ENCODE assay signal across 17 cellular contexts in the genomic region with DNA sequence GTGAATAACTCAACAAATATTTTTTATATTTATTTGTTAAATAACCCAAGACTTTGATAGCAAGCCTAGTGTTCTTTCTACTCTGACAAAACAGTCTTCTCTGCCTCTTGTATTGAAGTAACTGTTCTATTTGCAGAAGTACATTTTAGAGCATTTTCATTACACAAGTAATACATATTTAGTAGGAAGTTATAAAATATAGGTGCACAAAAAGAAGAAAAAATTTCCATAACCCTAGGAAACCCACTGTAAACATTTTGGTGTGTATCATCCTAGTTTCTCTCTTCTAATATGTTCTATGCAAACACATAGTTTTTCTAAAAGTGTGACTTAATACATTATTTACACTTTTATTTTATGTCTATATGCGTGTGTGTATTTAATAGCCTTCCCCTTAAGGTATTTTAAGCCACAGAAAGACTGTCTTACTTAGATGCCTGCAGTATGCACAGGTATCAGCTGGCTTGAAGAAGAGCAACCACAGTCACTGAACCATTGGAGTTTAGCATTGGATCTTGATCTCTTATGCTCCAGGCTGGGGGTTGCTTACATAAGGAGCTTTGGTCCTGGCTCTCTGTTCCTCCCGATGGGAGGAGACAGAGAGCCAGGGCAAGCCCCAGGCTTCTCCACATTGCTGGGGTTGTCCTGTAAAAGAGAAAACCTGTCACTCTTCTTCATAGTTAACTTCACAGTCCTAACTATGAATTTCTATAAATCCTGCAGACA. TPM values are rescaled to one million over a fixed set of nuclear protein-coding genes. Genes with fewer than 3 reads are reported as not detected.
DNase-seq lines count a peak whose midpoint lies in the region; ATAC-seq and TF ChIP-seq lines count a peak whose summit lies in the region.
"Had no signal": no experiment of that assay in that cellular context is flagged by ENCODE, and none has a peak within 500 bp of the region (broad histone marks: within the 10 kb centered on the region; RNA-seq: fewer than 3 reads in every experiment).

No MANE protein-coding gene starts in this region.

- H3K27me3 ChIP-seq in GM23338 (ENCODE audit: insufficient read depth) = no peaks in the 10 kb centered on the region
- no peaks in the 10 kb centered on the region for H3K27me3 ChIP-seq in adipocyte (replicated peaks; ENCODE audit: control insufficient read depth, insufficient read depth, low read length)
- no peaks in the 10 kb centered on the region for H3K27me3 ChIP-seq in hepatocyte
- no peaks in the 10 kb centered on the region for H3K27me3 ChIP-seq in psoas muscle (ENCODE audit: insufficient read depth in 3 of 3, low read length in 2 of 3)
- H3K27me3 ChIP-seq: BLaER1 had no signal

- H3K4me1 ChIP-seq in GM23338 (ENCODE audit: insufficient read depth) (peaks cover 19% of the 10 kb centered on the region), adipocyte (ENCODE audit: control insufficient read depth, insufficient read depth, low read length) (peaks cover 31% of the 10 kb centered on the region), hepatocyte (ENCODE audit: insufficient read depth) (peaks cover 7% of the 10 kb centered on the region), psoas muscle (peaks cover 35% of the 10 kb centered on the region)

- H3K79me2 ChIP-seq in GM23338 (replicated peaks; ENCODE audit: insufficient read depth) = no peaks in the 10 kb centered on the region
- H3K79me2 ChIP-seq in hepatocyte = peaks cover 65% of the 10 kb centered on the region

- no peaks in the 10 kb centered on the region for H3K9me3 ChIP-seq in adipocyte (ENCODE audit: control insufficient read depth, low read length)
- H3K9me3 ChIP-seq in hepatocyte (ENCODE audit: low read depth) = no peaks in the 10 kb centered on the region
- H3K9me3 ChIP-seq in psoas muscle = no peaks in the 10 kb centered on the region
- H3K9me3 ChIP-seq: BLaER1 had no signal

- no peak overlapping the region for H3K4me3 Mint-ChIP-seq in GM23338
- H3K4me3 Mint-ChIP-seq: HFFc6; stimulated activated naive B cell treated with anti-CD40 and anti-IgM and Interleukin-4, amounts not matched to agents 10 μg/mL and 1 μg/mL and 100 μg/mL, for 72 hours had no signal

- 54% methylated on average over 2 of the region's 2 CpGs for WGBS in hepatocyte (ENCODE audit: low lambda C conversion rate, missing lambda C conversion rate)
- 45 to 55% (median 48%) methylated on average over 2 of the region's 2 CpGs for WGBS in psoas muscle, 3 donors

- H3K9me2 ChIP-seq in GM23338 (ENCODE audit: insufficient read depth) (no peaks in the 10 kb centered on the region), hepatocyte (replicated peaks; ENCODE audit: insufficient read depth) (no peaks in the 10 kb centered on the region)

- ATAC-seq in GM23338 (no peak), psoas muscle (no peak), HG03460 (IDR thresholded peaks at IDR 0.05; ENCODE audit: unreplicated experiment) (no peak), GM21515 (IDR thresholded peaks at IDR 0.05; ENCODE audit: unreplicated experiment) (no peak)
- ATAC-seq: activated CD4-positive, CD25-positive, alpha-beta regulatory T cell treated with anti-CD3 and anti-CD28 coated beads, Interleukin-2, amount 50 U/mL, for 24 hours; stimulated activated naive B cell treated with anti-CD40 and anti-IgM and Interleukin-4, amounts not matched to agents 10 μg/mL and 1 μg/mL and 100 μg/mL, for 72 hours had no signal

- TF ChIP-seq CTCF in GM23338 (conservative IDR thresholded peaks at IDR 0.05; ENCODE audit: low read depth in 2 of 2) (no peak), hepatocyte (IDR thresholded peaks at IDR 0.05; ENCODE audit: poor library complexity) (no peak), psoas muscle (IDR thresholded peaks at IDR 0.05) (no peak), foreskin fibroblast (IDR thresholded peaks at IDR 0.05; ENCODE audit: low read depth, low read length) (no peak)

- H3K36me3 ChIP-seq in GM23338 (ENCODE audit: insufficient read depth) (peaks cover 5% of the 10 kb centered on the region), adipocyte (ENCODE audit: control insufficient read depth, insufficient read depth, low read length, severe bottlenecking) (peaks cover 52% of the 10 kb centered on the region), hepatocyte (replicated peaks; ENCODE audit: insufficient read depth, low read depth) (peaks cover 4% of the 10 kb centered on the region), psoas muscle (ENCODE audit: insufficient read depth in 1 of 2, low read depth in 1 of 2) (peaks cover 2 to 55% of the 10 kb centered on the region in 2 donors)
- H3K36me3 ChIP-seq: BLaER1 had no signal

- H3K36me3 Mint-ChIP-seq in GM23338 (ENCODE audit: low read depth) = peaks cover 2% of the 10 kb centered on the region; the same call in 1 of the 3 replicates
- H3K36me3 Mint-ChIP-seq: stimulated activated naive B cell treated with anti-CD40 and anti-IgM and Interleukin-4, amounts not matched to agents 10 μg/mL and 1 μg/mL and 100 μg/mL, for 72 hours had no signal

- H3K9me3 Mint-ChIP-seq in GM23338 = no peaks in the 10 kb centered on the region
- H3K9me3 Mint-ChIP-seq: HFFc6; stimulated activated naive B cell treated with anti-CD40 and anti-IgM and Interleukin-4, amounts not matched to agents 10 μg/mL and 1 μg/mL and 100 μg/mL, for 72 hours had no signal

- no peak overlapping the region for H3K4me2 ChIP-seq in GM23338
- peak overlapping the region; percentile 62 for H3K4me2 ChIP-seq in hepatocyte
- H3K4me2 ChIP-seq: BLaER1 had no signal

- no peaks in the 10 kb centered on the region for H3F3A ChIP-seq in GM23338 (replicated peaks; ENCODE audit: low read depth)

- peak; percentile 15 for DNase-seq in GM23338 (ENCODE audit: low spot score)
- no peak for DNase-seq in adipocyte (ENCODE audit: low read depth)
- DNase-seq in hepatocyte (ENCODE audit: low spot score) = peak; percentile 46
- no peak for DNase-seq in psoas muscle
- DNase-seq in foreskin fibroblast = no peak
- DNase-seq in mucosa of gallbladder (ENCODE audit: low spot score) = no peak
- DNase-seq: HFFc6; NCI-H146; NK-92 treated with Interleukin-12 subunit alpha and Interleukin-12 subunit beta, amount 100 ng/mL, for 24 hours; stimulated activated CD4-positive, alpha-beta T cell treated with anti-CD3 and anti-CD28 coated beads, Interleukin-4, amount 100 ng/mL, for 1 hour; stimulated activated naive B cell treated with anti-CD40 and anti-IgM and Interleukin-4, amounts not matched to agents 10 μg/mL and 1 μg/mL and 100 μg/mL, for 72 hours had no signal

- no peak overlapping the region for H3K4me3 ChIP-seq in GM23338
- H3K4me3 ChIP-seq in adipocyte (ENCODE audit: low read length) = peak overlapping the region; percentile 94
- H3K4me3 ChIP-seq in hepatocyte = peak overlapping the region; percentile 14
- peak overlapping the region; percentile 82 for H3K4me3 ChIP-seq in psoas muscle
- no peak overlapping the region for H3K4me3 ChIP-seq in foreskin fibroblast (ENCODE audit: low read depth in 1 of 2, low read length in 2 of 2)
- H3K4me3 ChIP-seq: BLaER1, lung had no signal

- intact Hi-C loops in psoas muscle (cut with DNase I) = no loop called here

- H3K4me1 Mint-ChIP-seq in GM23338 = peaks cover 22% of the 10 kb centered on the region; the same call in 2 of the 3 replicates

- H4K20me1 ChIP-seq in GM23338 (replicated peaks; ENCODE audit: insufficient read depth) (no peaks in the 10 kb centered on the region), hepatocyte (ENCODE audit: insufficient read depth, poor library complexity, severe bottlenecking) (peaks cover 61% of the 10 kb centered on the region)
- H4K20me1 ChIP-seq: BLaER1 had no signal

- no peak overlapping the region for H3K9ac ChIP-seq in adipocyte (ENCODE audit: low read length)
- H3K9ac ChIP-seq: BLaER1 had no signal

- no peak overlapping the region for H3K27ac Mint-ChIP-seq in GM23338
- H3K27ac Mint-ChIP-seq: HFFc6; stimulated activated naive B cell treated with anti-CD40 and anti-IgM and Interleukin-4, amounts not matched to agents 10 μg/mL and 1 μg/mL and 100 μg/mL, for 72 hours had no signal

- H2AFZ ChIP-seq in GM23338 (no peak overlapping the region), hepatocyte (no peak overlapping the region)

- no peaks in the 10 kb centered on the region for H3K27me3 Mint-ChIP-seq in GM23338 (ENCODE audit: insufficient read depth, low read depth, poor library complexity)
- H3K27me3 Mint-ChIP-seq: stimulated activated naive B cell treated with anti-CD40 and anti-IgM and Interleukin-4, amounts not matched to agents 10 μg/mL and 1 μg/mL and 100 μg/mL, for 72 hours had no signal

- H3K27ac ChIP-seq in GM23338 (ENCODE audit: low read depth) (no peak overlapping the region), hepatocyte (peak overlapping the region; percentile 72), psoas muscle (peak overlapping the region; percentile 92)
- H3K27ac ChIP-seq: BLaER1 had no signal

TF ChIP-seq in GM23338, 12 proteins besides CTCF, POLR2A, EP300 and RAD21:
- TF ChIP-seq, protein P1, sequence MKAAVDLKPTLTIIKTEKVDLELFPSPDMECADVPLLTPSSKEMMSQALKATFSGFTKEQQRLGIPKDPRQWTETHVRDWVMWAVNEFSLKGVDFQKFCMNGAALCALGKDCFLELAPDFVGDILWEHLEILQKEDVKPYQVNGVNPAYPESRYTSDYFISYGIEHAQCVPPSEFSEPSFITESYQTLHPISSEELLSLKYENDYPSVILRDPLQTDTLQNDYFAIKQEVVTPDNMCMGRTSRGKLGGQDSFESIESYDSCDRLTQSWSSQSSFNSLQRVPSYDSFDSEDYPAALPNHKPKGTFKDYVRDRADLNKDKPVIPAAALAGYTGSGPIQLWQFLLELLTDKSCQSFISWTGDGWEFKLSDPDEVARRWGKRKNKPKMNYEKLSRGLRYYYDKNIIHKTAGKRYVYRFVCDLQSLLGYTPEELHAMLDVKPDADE (IDR thresholded peaks at IDR 0.05) = no peak
- TF ChIP-seq ZNF331 (CRISPR knock-in tag; IDR thresholded peaks at IDR 0.05; ENCODE audit: low read depth) (no peak), NANOG (IDR thresholded peaks at IDR 0.05; ENCODE audit: borderline replicate concordance) (no peak)

RNA-seq across cellular contexts. Expression of a gene that starts 3.8 kb away (rescaled TPM):
- total RNA-seq in GM23338 (2014; rRNA removed; shearing (Covaris generic)) = 11.0 and 12.7 TPM in 2 replicates
- polyA plus RNA-seq in GM23338 (2016; fragmentation: Nextera tagmentation; extraction: Ambion mirVana) (11.3 and 12.3 TPM in 2 replicates), hepatocyte (2,543 and 3,137 TPM in 2 replicates), psoas muscle (100 to 1,000 TPM in 1 of 3 donors, 10 to 100 TPM in 2; 34.3 to 152 (median 70.8) TPM)
- total RNA-seq in hepatocyte (5,946 and 6,524 TPM in 2 replicates), psoas muscle (100 to 1,000 TPM in 2 of 4 donors, 10 to 100 TPM in 2; 88.4 to 155 (median 99.5) TPM), mucosa of gallbladder (510 TPM)

RNA-seq across cellular contexts. Expression of a gene that starts 51.3 kb away (rescaled TPM):
- 13.9 and 16.2 TPM in 2 replicates for total RNA-seq in GM23338 (2014; rRNA removed; shearing (Covaris generic))
- polyA plus RNA-seq in GM23338 (2016; fragmentation: Nextera tagmentation; extraction: Ambion mirVana) (75.9 and 76.8 TPM in 2 replicates), hepatocyte (26.4 and 46.1 TPM in 2 replicates), psoas muscle (under 1 TPM; 0.21 to 0.60 (median 0.30) TPM)
- total RNA-seq in hepatocyte (1.8 and 2.0 TPM in 2 replicates), psoas muscle (under 1 TPM; 0.34 to 0.88 (median 0.55) TPM), mucosa of gallbladder (2.3 TPM)
- total RNA-seq: osteocyte had no signal

Comparison
In these comparisons a context has a peak if more than half of its experiments do, and no peak if none do; other contexts are left out.
1. DNase-seq: peak in GM23338 (single experiment) and hepatocyte (single experiment); none in adipocyte (single experiment), psoas muscle (0 of 2), foreskin fibroblast (0 of 2) and mucosa of gallbladder (single experiment).
2. H3K4me3 ChIP-seq: peak in adipocyte (single experiment), hepatocyte (single experiment) and psoas muscle (single experiment); none in GM23338 (single experiment) and foreskin fibroblast (0 of 2).
3. RNA of a gene that starts 3.8 kb away (total RNA-seq): 5,946 to 6,524 TPM in hepatocyte; 510 TPM in mucosa of gallbladder (single experiment), 88.4 to 155 TPM in psoas muscle and 11.0 to 12.7 TPM in GM23338; every median in the first group is over 10 times any median in the second.